8 cellular contexts compared by ENCODE assay signal in genomic region chr16:3099732-3100499, GRCh38.
A peak's percentile ranks its signal among the peaks of the same experiment; 100 is the strongest.
DNase-seq lines count a peak whose midpoint lies in the region; ATAC-seq and TF ChIP-seq lines count a peak whose summit lies in the region.

No MANE protein-coding gene starts in this region.

- no peak for TF ChIP-seq CTCF in GM12864 (IDR thresholded peaks at IDR 0.05; ENCODE audit: low read depth, low read length, missing control alignments)

- ATAC-seq in HG03139 (IDR thresholded peaks at IDR 0.05; ENCODE audit: unreplicated experiment) (peak; percentile 49), memory B cell (ENCODE audit: low read depth) (peak; percentile 85), GM21717 (IDR thresholded peaks at IDR 0.05; ENCODE audit: unreplicated experiment) (no peak)

- H3K4me3 Mint-ChIP-seq in memory B cell, result peak overlapping the region; percentile 85

- H3K27ac Mint-ChIP-seq in memory B cell, result no peak overlapping the region

- peak overlapping the region; percentile 31; the same call in 1 of the 2 replicates for H3K4me3 ChIP-seq in GM12864 (ENCODE audit: low read depth, low read length)

- no peaks in the 10 kb centered on the region for H3K9me3 Mint-ChIP-seq in memory B cell

- DNase-seq in GM12864 (ENCODE audit: low read depth) (peak; percentile 70), NCI-H748 (lab: John Stamatoyannopoulos, UW; ENCODE audit: unreplicated experiment) (peak; percentile 89), memory B cell (ENCODE audit: low spot score in 2 of 2) (peak; percentile 61 to 67)
- peak; percentile 69 to 86 for DNase-seq in activated CD8-positive, alpha-beta memory T cell treated with anti-CD3 and anti-CD28 coated beads for 1 hour (ENCODE audit: extremely low read depth in 1 of 2, low read depth in 1 of 2)
- peak; percentile 78 for DNase-seq in effector CD4-positive, alpha-beta T cell
- peak; percentile 75 for DNase-seq in stimulated activated CD8-positive, alpha-beta memory T cell treated with anti-CD3 and anti-CD28 coated beads, Interleukin-15, amount 100 ng/mL, for 1 hour (ENCODE audit: low read depth)

- H3K27me3 Mint-ChIP-seq in memory B cell, result no peaks in the 10 kb centered on the region

- no peaks in the 10 kb centered on the region for H3K36me3 Mint-ChIP-seq in memory B cell

- H3K4me1 Mint-ChIP-seq in memory B cell, result peaks cover 14% of the 10 kb centered on the region
